Comparison of ENCODE assay signal across 10 cellular contexts in the genomic region with DNA sequence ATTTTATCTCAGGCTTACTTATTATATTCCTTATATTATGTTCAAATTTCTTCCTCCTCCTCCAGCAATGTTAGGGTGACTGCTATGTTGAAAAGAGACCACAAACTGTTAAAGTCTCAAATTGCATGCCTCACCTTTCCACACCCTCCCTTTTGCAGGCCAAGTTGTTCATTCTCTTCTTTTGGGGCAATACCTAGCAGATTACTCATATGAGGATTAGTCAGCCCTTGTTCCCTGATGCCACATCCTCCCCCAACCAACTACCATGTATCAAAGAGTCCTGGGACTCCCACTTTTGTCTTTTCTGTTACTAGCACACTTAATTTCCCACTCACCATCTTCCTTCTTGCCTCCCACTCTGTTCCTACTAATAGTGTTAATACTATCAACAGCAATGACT.
A peak's percentile ranks its signal among the peaks of the same experiment; 100 is the strongest.
DNase-seq lines count a peak whose midpoint lies in the region; ATAC-seq and TF ChIP-seq lines count a peak whose summit lies in the region.
"Had no signal": no experiment of that assay in that cellular context is flagged by ENCODE, and none has a peak within 500 bp of the region (broad histone marks: within the 10 kb centered on the region; RNA-seq: fewer than 3 reads in every experiment).

No MANE protein-coding gene starts in this region.

- ATAC-seq in natural killer cell treated with Interleukin-12 subunit alpha and Interleukin-12 subunit beta and Interleukin-15 and Interleukin-18, amount 100 ng/mL, for 72 hours, result peak in 1 of 2 donors; percentile 71
- ATAC-seq in natural killer cell, result no peak
- ATAC-seq: left cardiac atrium; stimulated activated naive B cell treated with anti-CD40 and anti-IgM and Interleukin-4, amounts not matched to agents 10 μg/mL and 1 μg/mL and 100 μg/mL, for 72 hours had no signal

- H3K9me3 Mint-ChIP-seq in natural killer cell treated with Interleukin-12 subunit alpha and Interleukin-12 subunit beta and Interleukin-15 and Interleukin-18, amount 100 ng/mL, for 72 hours, result peaks cover 7% of the 10 kb centered on the region
- H3K9me3 Mint-ChIP-seq in natural killer cell, result peaks cover 15 to 16% of the 10 kb centered on the region in 2 donors
- H3K9me3 Mint-ChIP-seq in chondrocyte (ENCODE audit: low read depth), result no peaks in the 10 kb centered on the region

- peak overlapping the region; percentile 1 for H3K4me3 Mint-ChIP-seq in natural killer cell treated with Interleukin-12 subunit alpha and Interleukin-12 subunit beta and Interleukin-15 and Interleukin-18, amount 100 ng/mL, for 72 hours
- H3K4me3 Mint-ChIP-seq in natural killer cell (no peak overlapping the region), chondrocyte (ENCODE audit: unreplicated experiment) (no peak overlapping the region)
- H3K4me3 Mint-ChIP-seq: stimulated activated naive B cell treated with anti-CD40 and anti-IgM and Interleukin-4, amounts not matched to agents 10 μg/mL and 1 μg/mL and 100 μg/mL, for 72 hours had no signal

- intact Hi-C loops in natural killer cell (cut with micrococcal nuclease), result no loop called here

- DNase-seq in natural killer cell treated with Interleukin-12 subunit alpha and Interleukin-12 subunit beta and Interleukin-15 and Interleukin-18, amount 100 ng/mL, for 72 hours (ENCODE audit: low spot score), result no peak
- DNase-seq in natural killer cell (no peak), chondrocyte (ENCODE audit: low spot score) (no peak), NCI-H524 (lab: John Stamatoyannopoulos, UW) (no peak), NCI-H1436 (lab: John Stamatoyannopoulos, UW) (no peak), NCI-H345 treated with DMSO at 0.1 percent for 48 hours (lab: John Stamatoyannopoulos, UW; ENCODE audit: unreplicated experiment) (no peak), midbrain (lab: John Stamatoyannopoulos, UW) (no peak)
- DNase-seq: left cardiac atrium; stimulated activated naive B cell treated with anti-CD40 and anti-IgM and Interleukin-4, amounts not matched to agents 10 μg/mL and 1 μg/mL and 100 μg/mL, for 72 hours had no signal

- 0 out of 2 replicates have a peak, but pooled peaks have one; percentile 28 for TF ChIP-seq EP300 in Ishikawa (IDR thresholded peaks at IDR 0.05; ENCODE audit: borderline replicate concordance)

- H3K27ac Mint-ChIP-seq in natural killer cell treated with Interleukin-12 subunit alpha and Interleukin-12 subunit beta and Interleukin-15 and Interleukin-18, amount 100 ng/mL, for 72 hours, result no peak overlapping the region
- no peak overlapping the region for H3K27ac Mint-ChIP-seq in natural killer cell
- H3K27ac Mint-ChIP-seq in chondrocyte (ENCODE audit: unreplicated experiment), result peak overlapping the region; percentile 58
- H3K27ac Mint-ChIP-seq: stimulated activated naive B cell treated with anti-CD40 and anti-IgM and Interleukin-4, amounts not matched to agents 10 μg/mL and 1 μg/mL and 100 μg/mL, for 72 hours had no signal

- TF ChIP-seq RAD21 in Ishikawa (IDR thresholded peaks at IDR 0.05; ENCODE audit: low read depth), result no peak

- H3K27me3 Mint-ChIP-seq in natural killer cell treated with Interleukin-12 subunit alpha and Interleukin-12 subunit beta and Interleukin-15 and Interleukin-18, amount 100 ng/mL, for 72 hours, result no peaks in the 10 kb centered on the region
- H3K27me3 Mint-ChIP-seq in natural killer cell (ENCODE audit: low read depth in 2 of 2), result peaks cover 0 to 8% of the 10 kb centered on the region in 2 donors
- no peaks in the 10 kb centered on the region for H3K27me3 Mint-ChIP-seq in chondrocyte (ENCODE audit: low read depth)
- H3K27me3 Mint-ChIP-seq: stimulated activated naive B cell treated with anti-CD40 and anti-IgM and Interleukin-4, amounts not matched to agents 10 μg/mL and 1 μg/mL and 100 μg/mL, for 72 hours had no signal

- peaks cover 3 to 6% of the 10 kb centered on the region in 2 donors for H3K4me1 Mint-ChIP-seq in natural killer cell treated with Interleukin-12 subunit alpha and Interleukin-12 subunit beta and Interleukin-15 and Interleukin-18, amount 100 ng/mL, for 72 hours (ENCODE audit: low read depth in 2 of 2)
- peaks cover 0 to 5% of the 10 kb centered on the region in 2 donors for H3K4me1 Mint-ChIP-seq in natural killer cell
- H3K4me1 Mint-ChIP-seq in chondrocyte (ENCODE audit: low read depth), result peaks cover 82% of the 10 kb centered on the region
- H3K4me1 Mint-ChIP-seq: stimulated activated naive B cell treated with anti-CD40 and anti-IgM and Interleukin-4, amounts not matched to agents 10 μg/mL and 1 μg/mL and 100 μg/mL, for 72 hours had no signal

- TF ChIP-seq CTCF in natural killer cell (IDR thresholded peaks at IDR 0.05) (no peak), chondrocyte (IDR thresholded peaks at IDR 0.05) (no peak)

- H3K36me3 Mint-ChIP-seq in natural killer cell treated with Interleukin-12 subunit alpha and Interleukin-12 subunit beta and Interleukin-15 and Interleukin-18, amount 100 ng/mL, for 72 hours, result peaks cover 6% of the 10 kb centered on the region
- H3K36me3 Mint-ChIP-seq in natural killer cell (peaks cover under 1% of the 10 kb centered on the region), chondrocyte (ENCODE audit: low read depth) (no peaks in the 10 kb centered on the region)
- H3K36me3 Mint-ChIP-seq: stimulated activated naive B cell treated with anti-CD40 and anti-IgM and Interleukin-4, amounts not matched to agents 10 μg/mL and 1 μg/mL and 100 μg/mL, for 72 hours had no signal

TF ChIP-seq in Ishikawa, 13 proteins besides CTCF, POLR2A, EP300 and RAD21:
- TF ChIP-seq CREB1 (IDR thresholded peaks at IDR 0.05; ENCODE audit: low read depth) (no peak), TEAD4 (IDR thresholded peaks at IDR 0.05) (peak; percentile 42; the same call in 1 of the 2 replicates), TCF12 (IDR thresholded peaks at IDR 0.05; ENCODE audit: low read depth) (0 out of 2 replicates have a peak, but pooled peaks have one; percentile 26), EGR1 (IDR thresholded peaks at IDR 0.05) (no peak)
- TF ChIP-seq, protein P1, sequence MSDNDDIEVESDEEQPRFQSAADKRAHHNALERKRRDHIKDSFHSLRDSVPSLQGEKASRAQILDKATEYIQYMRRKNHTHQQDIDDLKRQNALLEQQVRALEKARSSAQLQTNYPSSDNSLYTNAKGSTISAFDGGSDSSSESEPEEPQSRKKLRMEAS (IDR thresholded peaks at IDR 0.05), result no peak
- TF ChIP-seq, protein P2, sequence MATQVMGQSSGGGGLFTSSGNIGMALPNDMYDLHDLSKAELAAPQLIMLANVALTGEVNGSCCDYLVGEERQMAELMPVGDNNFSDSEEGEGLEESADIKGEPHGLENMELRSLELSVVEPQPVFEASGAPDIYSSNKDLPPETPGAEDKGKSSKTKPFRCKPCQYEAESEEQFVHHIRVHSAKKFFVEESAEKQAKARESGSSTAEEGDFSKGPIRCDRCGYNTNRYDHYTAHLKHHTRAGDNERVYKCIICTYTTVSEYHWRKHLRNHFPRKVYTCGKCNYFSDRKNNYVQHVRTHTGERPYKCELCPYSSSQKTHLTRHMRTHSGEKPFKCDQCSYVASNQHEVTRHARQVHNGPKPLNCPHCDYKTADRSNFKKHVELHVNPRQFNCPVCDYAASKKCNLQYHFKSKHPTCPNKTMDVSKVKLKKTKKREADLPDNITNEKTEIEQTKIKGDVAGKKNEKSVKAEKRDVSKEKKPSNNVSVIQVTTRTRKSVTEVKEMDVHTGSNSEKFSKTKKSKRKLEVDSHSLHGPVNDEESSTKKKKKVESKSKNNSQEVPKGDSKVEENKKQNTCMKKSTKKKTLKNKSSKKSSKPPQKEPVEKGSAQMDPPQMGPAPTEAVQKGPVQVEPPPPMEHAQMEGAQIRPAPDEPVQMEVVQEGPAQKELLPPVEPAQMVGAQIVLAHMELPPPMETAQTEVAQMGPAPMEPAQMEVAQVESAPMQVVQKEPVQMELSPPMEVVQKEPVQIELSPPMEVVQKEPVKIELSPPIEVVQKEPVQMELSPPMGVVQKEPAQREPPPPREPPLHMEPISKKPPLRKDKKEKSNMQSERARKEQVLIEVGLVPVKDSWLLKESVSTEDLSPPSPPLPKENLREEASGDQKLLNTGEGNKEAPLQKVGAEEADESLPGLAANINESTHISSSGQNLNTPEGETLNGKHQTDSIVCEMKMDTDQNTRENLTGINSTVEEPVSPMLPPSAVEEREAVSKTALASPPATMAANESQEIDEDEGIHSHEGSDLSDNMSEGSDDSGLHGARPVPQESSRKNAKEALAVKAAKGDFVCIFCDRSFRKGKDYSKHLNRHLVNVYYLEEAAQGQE (IDR thresholded peaks at IDR 0.05; ENCODE audit: low read depth), result no peak
